ENCODE assay signal across 9 cellular contexts in the genomic region with DNA sequence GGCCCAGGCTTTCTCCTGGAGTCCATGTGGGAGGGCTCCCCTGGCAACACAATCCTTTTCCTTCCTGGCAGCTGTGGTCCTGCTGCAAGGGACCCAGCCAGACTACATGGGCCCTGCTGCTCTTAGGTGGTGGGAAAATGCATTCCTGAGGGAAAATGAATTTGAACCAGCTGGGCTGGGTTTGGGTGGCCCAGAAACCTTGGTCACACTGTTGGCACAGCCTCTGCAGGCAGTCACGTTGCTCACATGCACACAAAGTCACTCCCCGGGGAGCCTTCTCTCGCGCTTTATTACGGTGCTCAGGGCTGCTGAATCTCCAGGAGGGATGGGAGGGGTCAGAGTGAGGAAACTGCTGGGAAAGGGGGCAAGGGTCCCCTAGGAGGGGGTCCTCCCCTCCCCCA. TPM values are rescaled to one million over a fixed set of nuclear protein-coding genes. Genes with fewer than 3 reads are reported as not detected.
A peak's percentile ranks its signal among the peaks of the same experiment; 100 is the strongest.
DNase-seq lines count a peak whose midpoint lies in the region; ATAC-seq and TF ChIP-seq lines count a peak whose summit lies in the region.
"Had no signal": no experiment of that assay in that cellular context is flagged by ENCODE, and none has a peak within 500 bp of the region (broad histone marks: within the 10 kb centered on the region; RNA-seq: fewer than 3 reads in every experiment).

No MANE protein-coding gene starts in this region.

- peak; percentile 55 for DNase-seq in NCI-H2171 treated with DMSO at 0.1 percent for 48 hours (lab: John Stamatoyannopoulos, UW)
- DNase-seq in esophagus muscularis mucosa (ENCODE audit: extremely low spot score) = no peak
- no peak for DNase-seq in osteocyte (ENCODE audit: extremely low spot score, unreplicated experiment)
- no peak for DNase-seq in OCI-LY7 (ENCODE audit: low spot score)
- DNase-seq in stimulated activated naive CD8-positive, alpha-beta T cell treated with anti-CD3 and anti-CD28 coated beads, Interleukin-15, Interleukin-2, amounts not matched to agents 100 U/mL and 50 U/mL, for 24 hours = no peak
- no peak for DNase-seq in DMS79 (lab: John Stamatoyannopoulos, UW)

- H2AFZ ChIP-seq in OCI-LY7 (ENCODE audit: low read length) = no peak overlapping the region

- H3K27me3 ChIP-seq in BLaER1 (no peaks in the 10 kb centered on the region), esophagus muscularis mucosa (no peaks in the 10 kb centered on the region)

- H3K4me2 ChIP-seq in BLaER1 (peak overlapping the region; percentile 90), OCI-LY7 (ENCODE audit: low read length) (no peak overlapping the region)
- H3K4me2 ChIP-seq: KMS-11 had no signal

- no TSS peak for BruUV-seq in OCI-LY7 (replicated peaks; lab: Mats Ljungman, UMichigan)

- H3K4me1 ChIP-seq in BLaER1 (peaks cover 86% of the 10 kb centered on the region), esophagus muscularis mucosa (peaks cover 74 to 100% (median 99%) of the 10 kb centered on the region in 4 donors), OCI-LY7 (ENCODE audit: insufficient read depth, low read length, poor library complexity, severe bottlenecking) (no peaks in the 10 kb centered on the region)

- peak overlapping the region; percentile 70 for H3K27ac ChIP-seq in BLaER1
- peak overlapping the region; percentile 60 to 81 (median 78) for H3K27ac ChIP-seq in esophagus muscularis mucosa (replicated peaks in 1 of 4)
- H3K27ac ChIP-seq in OCI-LY7 (ENCODE audit: low read depth, low read length, poor library complexity, severe bottlenecking) = no peak overlapping the region
- H3K27ac ChIP-seq: KMS-11 had no signal

- H3K9ac ChIP-seq in BLaER1 = 0 out of 2 replicates have a peak overlapping the region, but pooled peaks have one; percentile 52
- H3K9ac ChIP-seq: KMS-11 had no signal

- H3K9me3 ChIP-seq in BLaER1 (no peaks in the 10 kb centered on the region), esophagus muscularis mucosa (no peaks in the 10 kb centered on the region), OCI-LY7 (ENCODE audit: low read length) (no peaks in the 10 kb centered on the region)

- peaks cover 91% of the 10 kb centered on the region for H3K4me1 Mint-ChIP-seq in osteocyte (ENCODE audit: unreplicated experiment)

- H3K9me3 Mint-ChIP-seq in osteocyte (ENCODE audit: unreplicated experiment) = no peaks in the 10 kb centered on the region

- TF ChIP-seq POLR2A in esophagus muscularis mucosa (IDR thresholded peaks at IDR 0.05; ENCODE audit: low read depth) = no peak

- H3K79me2 ChIP-seq in OCI-LY7 (ENCODE audit: insufficient read depth, low read depth, low read length) = no peaks in the 10 kb centered on the region

- intact Hi-C loops in esophagus muscularis mucosa (cut with DNase I) (no loop called here), OCI-LY7 (cut with micrococcal nuclease; ENCODE audit: unreplicated experiment) (no loop called here)

- peaks cover 7% of the 10 kb centered on the region for H3K36me3 Mint-ChIP-seq in osteocyte (ENCODE audit: unreplicated experiment)

- no peaks in the 10 kb centered on the region for H3K27me3 Mint-ChIP-seq in osteocyte (ENCODE audit: unreplicated experiment)

- peaks cover 11% of the 10 kb centered on the region for H4K20me1 ChIP-seq in BLaER1
- no peaks in the 10 kb centered on the region for H4K20me1 ChIP-seq in OCI-LY7 (ENCODE audit: insufficient read depth, low read length)

- 14% methylated on average over 5 of the region's 5 CpGs for WGBS in esophagus muscularis mucosa

- H3K4me3 ChIP-seq in BLaER1 (peak overlapping the region; percentile 1; the same call in 1 of the 2 replicates), esophagus muscularis mucosa (peak overlapping the region in 1 of 4 donors; percentile 12), OCI-LY7 (ENCODE audit: low read depth, low read length, poor library complexity, severe bottlenecking) (no peak overlapping the region)

- POLR2A ChIA-PET in OCI-LY7 (lab: Charles Lee) = no interaction called here

- H3K36me3 ChIP-seq in BLaER1 (no peaks in the 10 kb centered on the region), esophagus muscularis mucosa (no peaks in the 10 kb centered on the region), OCI-LY7 (ENCODE audit: insufficient read depth, low read length) (no peaks in the 10 kb centered on the region)

- H3K27ac Mint-ChIP-seq in osteocyte (ENCODE audit: unreplicated experiment) = peak overlapping the region; percentile 83

- TF ChIP-seq CTCF in esophagus muscularis mucosa (IDR thresholded peaks at IDR 0.05) = no peak
- no peak for TF ChIP-seq CTCF in osteocyte (IDR thresholded peaks at IDR 0.05)
- TF ChIP-seq CTCF in OCI-LY7 (conservative IDR thresholded peaks at IDR 0.05; ENCODE audit: low read length) = no peak

- peak overlapping the region; percentile 23 for H3K4me3 Mint-ChIP-seq in osteocyte (ENCODE audit: unreplicated experiment)

- CTCF ChIA-PET in OCI-LY7 (lab: Charles Lee; ENCODE audit: unreplicated experiment) = no interaction called here

- ATAC-seq in GM18909 (IDR thresholded peaks at IDR 0.05; ENCODE audit: poor library complexity, unreplicated experiment) = no peak
- no peak for ATAC-seq in stimulated activated naive CD8-positive, alpha-beta T cell treated with anti-CD3 and anti-CD28 coated beads, Interleukin-15, Interleukin-2, amounts not matched to agents 100 U/mL and 50 U/mL, for 24 hours

- TF ChIP-seq EP300 in esophagus muscularis mucosa (IDR thresholded peaks at IDR 0.05) = no peak

- H3K9me2 ChIP-seq in OCI-LY7 (ENCODE audit: insufficient read depth, low read length) = no peaks in the 10 kb centered on the region

RNA-seq across cellular contexts. Expression of a gene that starts 17.2 kb away (rescaled TPM):
- total RNA-seq in esophagus muscularis mucosa (10 to 100 TPM; 21.7 to 66.7 (median 35.1) TPM), osteocyte (96.3 and 98.3 TPM in 2 replicates), OCI-LY7 (2022) (not detected in 2 replicates)
- not detected in 2 replicates for total RNA-seq in OCI-LY7 (2014; rRNA removed; shearing (Covaris generic))

Comparison
In these comparisons a context has a peak if more than half of its experiments do, and no peak if none do; other contexts are left out.
1. RNA of a gene that starts 17.2 kb away (total RNA-seq): 96.3 to 98.3 TPM in osteocyte and 21.7 to 66.7 TPM in esophagus muscularis mucosa; not detected in OCI-LY7; every median in the first group is over 10 times any median in the second.